ENCODE assay signal across 27 cellular contexts in genomic region chr2:73205611-73206010, GRCh38.
"Had no signal": no experiment of that assay in that cellular context is flagged by ENCODE, and none has a peak within 500 bp of the region (broad histone marks: within the 10 kb centered on the region; RNA-seq: fewer than 3 reads in every experiment).

No MANE protein-coding gene starts in this region.

- H3K4me3 ChIP-seq: breast epithelium, SJCRH30 had no signal

- ATAC-seq: activated CD8-positive, alpha-beta T cell treated with anti-CD3 and anti-CD28 coated beads, Interleukin-2, amount 10 ng/mL, durations not matched to agents 7 days and 5 days; Panc1; Right ventricle myocardium inferior; WTC11 had no signal

- DNase-seq: activated CD4-positive, alpha-beta T cell treated with anti-CD3 and anti-CD28 coated beads for 48 hours; activated CD4-positive, alpha-beta T cell treated with anti-CD3 and anti-CD28 coated beads, Interleukin-2, amount 50 U/mL, for 4 hours; activated CD4-positive, CD25-positive, alpha-beta regulatory T cell treated with anti-CD3 and anti-CD28 coated beads, Interleukin-2, amount 50 U/mL, for 72 hours; activated CD8-positive, alpha-beta memory T cell treated with anti-CD3 and anti-CD28 coated beads, Interleukin-2, amount 50 U/mL, for 48 hours; activated CD8-positive, alpha-beta T cell treated with anti-CD3 and anti-CD28 coated beads, Interleukin-2, amount 10 ng/mL, durations not matched to agents 7 days and 5 days; activated naive CD4-positive, alpha-beta T cell treated with anti-CD3 and anti-CD28 coated beads, Interleukin-2, amount 50 U/mL, for 16 hours; activated naive CD8-positive, alpha-beta T cell treated with anti-CD3 and anti-CD28 coated beads, Interleukin-2, amount 10 ng/mL, durations not matched to agents 7 days and 5 days; activated T-cell treated with anti-CD3 and anti-CD28 coated beads, Interleukin-2, amount 50 U/mL, for 1 hour; amygdala; caudate nucleus; Karpas-422; MM.1S; NCI-H1105 treated with DMSO at 0.1 percent for 48 hours; NCI-H1436 treated with DMSO at 0.1 percent for 48 hours; NCI-H187; NCI-H2081; NCI-H510A treated with DMSO at 0.1 percent for 48 hours; NCI-H69; NK-92 treated with Interleukin-12 subunit alpha and Interleukin-12 subunit beta, amount 100 ng/mL, for 24 hours; OCI-M1; RPMI8226; SJCRH30; T-helper 9 cell had no signal
